Comparison of ENCODE assay signal across 5 cellular contexts in the genomic region with DNA sequence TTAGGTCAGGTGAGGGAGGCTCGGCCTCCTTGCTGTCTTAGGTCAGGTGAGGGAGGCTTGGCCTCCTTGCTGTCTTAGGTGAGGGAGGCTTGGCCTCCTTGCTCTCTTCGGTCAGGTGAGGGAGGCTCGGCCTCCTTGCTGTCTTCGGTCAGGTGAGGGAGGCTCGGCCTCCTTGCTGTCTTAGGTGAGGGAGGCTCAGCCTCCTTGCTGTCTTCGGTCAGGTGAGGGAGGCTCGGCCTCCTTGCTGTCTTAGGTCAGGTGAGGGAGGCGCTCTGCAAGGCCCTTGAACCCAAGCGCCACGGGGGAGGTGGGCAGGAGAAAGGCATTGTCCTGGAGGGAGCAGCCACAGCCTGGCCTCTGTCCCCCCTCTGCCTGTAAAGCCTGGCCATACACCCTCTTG. TPM values are rescaled to one million over a fixed set of nuclear protein-coding genes. Genes with fewer than 3 reads are reported as not detected.
DNase-seq lines count a peak whose midpoint lies in the region; ATAC-seq and TF ChIP-seq lines count a peak whose summit lies in the region.
"Not testable (repeated sequence)": the region's sequence is repeated elsewhere in the genome, so short reads cannot be mapped to it uniquely, and the experiment has no call there.

No MANE protein-coding gene starts in this region.

- ATAC-seq in GM23338, upper lobe of right lung: not testable (repeated sequence)

- H3K4me1 ChIP-seq in GM23338 (ENCODE audit: insufficient read depth) (peaks cover 13% of the 10 kb centered on the region), NT2/D1 (ENCODE audit: insufficient read depth, insufficient read length) (peaks cover 17% of the 10 kb centered on the region), cardiac muscle cell (ENCODE audit: low read depth) (peaks cover 14% of the 10 kb centered on the region), mesendoderm (ENCODE audit: control insufficient read depth, low read depth, low read length) (peaks cover 15% of the 10 kb centered on the region), upper lobe of right lung (peaks cover 28% of the 10 kb centered on the region)

- H3K56ac ChIP-seq in mesendoderm (ENCODE audit: low read length) = peak overlapping the region; percentile 34

- H3K9ac ChIP-seq in NT2/D1 (ENCODE audit: insufficient read length, low read depth) = peak overlapping the region; percentile 16
- H3K9ac ChIP-seq in mesendoderm (ENCODE audit: low read length) = not testable (repeated sequence)

- H3K4me3 Mint-ChIP-seq in GM23338 = not testable (repeated sequence)

- H2AFZ ChIP-seq in GM23338 = not testable (repeated sequence)

- peaks cover 89% of the 10 kb centered on the region for H3K79me2 ChIP-seq in GM23338 (replicated peaks; ENCODE audit: insufficient read depth)
- peaks cover 90% of the 10 kb centered on the region for H3K79me2 ChIP-seq in mesendoderm (ENCODE audit: control insufficient read depth, insufficient read depth, low read length)

- not testable (repeated sequence) for H2BK5ac ChIP-seq in mesendoderm (ENCODE audit: low read length)

- H3K4me2 ChIP-seq in GM23338; mesendoderm (ENCODE audit: low read length): not testable (repeated sequence)

- not testable (repeated sequence) for H3K9me2 ChIP-seq in GM23338 (ENCODE audit: insufficient read depth)

- H3K18ac ChIP-seq in mesendoderm (ENCODE audit: low read length) = not testable (repeated sequence)

- intact Hi-C loops in upper lobe of right lung (cut with DNase I) = not testable (repeated sequence)

- H3K27ac ChIP-seq in GM23338 (ENCODE audit: low read depth) = peak overlapping the region; percentile 3; the same call in 1 of the 2 replicates
- peak overlapping the region; percentile 54 for H3K27ac ChIP-seq in cardiac muscle cell
- H3K27ac ChIP-seq in mesendoderm (ENCODE audit: low read depth, low read length) = not testable (repeated sequence)
- H3K27ac ChIP-seq in upper lobe of right lung = peak overlapping the region; percentile 55

- H3K9me3 Mint-ChIP-seq in GM23338 = not testable (repeated sequence)

- not testable (repeated sequence) for H2BK120ac ChIP-seq in mesendoderm (ENCODE audit: low read depth, low read length)

- H3K79me1 ChIP-seq in mesendoderm (ENCODE audit: low read length) = peaks cover 42% of the 10 kb centered on the region

- WGBS in mesendoderm (ENCODE audit: extremely low coverage, insufficient coverage, low lambda C conversion rate) = no CpG with 5 or more reads among the region's 10 CpGs

- not testable (repeated sequence) for H2BK15ac ChIP-seq in mesendoderm (replicated peaks; ENCODE audit: low read depth)

- H3K27me3 ChIP-seq in GM23338 (ENCODE audit: insufficient read depth); cardiac muscle cell; mesendoderm (ENCODE audit: insufficient read depth, low read length, poor library complexity); upper lobe of right lung: not testable (repeated sequence)
- peaks cover 11% of the 10 kb centered on the region for H3K27me3 ChIP-seq in NT2/D1 (ENCODE audit: insufficient read depth, insufficient read length)

- H3K36me3 Mint-ChIP-seq in GM23338 (ENCODE audit: low read depth) = peaks cover 40% of the 10 kb centered on the region

- H3K4ac ChIP-seq in mesendoderm (ENCODE audit: low read depth, low read length) = not testable (repeated sequence)

- not testable (repeated sequence) for H3K4me3 ChIP-seq in GM23338; NT2/D1 (ENCODE audit: insufficient read length, low read depth); cardiac muscle cell; mesendoderm (ENCODE audit: low read length); upper lobe of right lung

- not testable (repeated sequence) for H3K27ac Mint-ChIP-seq in GM23338

- peaks cover 15% of the 10 kb centered on the region; the same call in 1 of the 2 replicates for H3K9me3 ChIP-seq in NT2/D1 (ENCODE audit: insufficient read depth, low read length)
- not testable (repeated sequence) for H3K9me3 ChIP-seq in cardiac muscle cell (ENCODE audit: low read depth); upper lobe of right lung

- not testable (repeated sequence) for DNase-seq in GM23338 (ENCODE audit: low spot score); NT2/D1 (ENCODE audit: low read depth, low spot score); cardiac muscle cell (ENCODE audit: low read depth in 1 of 2, low spot score in 1 of 2); mesendoderm; upper lobe of right lung

- H3F3A ChIP-seq in GM23338 (replicated peaks; ENCODE audit: low read depth) = not testable (repeated sequence)

- H4K20me1 ChIP-seq in GM23338 (replicated peaks; ENCODE audit: insufficient read depth) = peaks cover 28% of the 10 kb centered on the region

- not testable (repeated sequence) for H3K23ac ChIP-seq in mesendoderm (ENCODE audit: low read length)

- peaks cover 23% of the 10 kb centered on the region for H3K27me3 Mint-ChIP-seq in GM23338 (ENCODE audit: insufficient read depth, low read depth, poor library complexity)

- H4K8ac ChIP-seq in mesendoderm (ENCODE audit: low read depth, low read length) = not testable (repeated sequence)

- H3K36me3 ChIP-seq in GM23338 (ENCODE audit: insufficient read depth); cardiac muscle cell; mesendoderm (ENCODE audit: control insufficient read depth, insufficient read depth, low read length); upper lobe of right lung: not testable (repeated sequence)
- peaks cover 60% of the 10 kb centered on the region for H3K36me3 ChIP-seq in NT2/D1 (ENCODE audit: insufficient read depth, insufficient read length, low read length)

- H2AK5ac ChIP-seq in mesendoderm (ENCODE audit: low read length) = not testable (repeated sequence)

- not testable (repeated sequence) for H4K5ac ChIP-seq in mesendoderm (ENCODE audit: low read length)

- peaks cover 47% of the 10 kb centered on the region for H3K4me1 Mint-ChIP-seq in GM23338

- not testable (repeated sequence) for TF ChIP-seq CTCF in GM23338 (conservative IDR thresholded peaks at IDR 0.05; ENCODE audit: low read depth in 2 of 2); cardiac muscle cell (IDR thresholded peaks at IDR 0.05; ENCODE audit: low read depth, low read length); upper lobe of right lung (IDR thresholded peaks at IDR 0.05)

RNA-seq across cellular contexts. Expression of gene SS18L1, which starts 4.8 kb away (rescaled TPM):
- 24.6 and 32.6 TPM in 2 replicates for total RNA-seq in GM23338 (2014; rRNA removed; shearing (Covaris generic))
- polyA plus RNA-seq in GM23338 (2016; fragmentation: Nextera tagmentation; extraction: Ambion mirVana) (6.5 and 7.3 TPM in 2 replicates), cardiac muscle cell (2.5 and 3.2 TPM in 2 replicates)
- total RNA-seq in cardiac muscle cell (25.7 and 38.7 TPM in 2 replicates), upper lobe of right lung (12.6 TPM)
- 7.7 TPM for polyA plus RNA-seq in mesendoderm (2013, experiment 1 of 2)
- polyA plus RNA-seq in mesendoderm (2013, experiment 2 of 2) = 7.7 TPM

RNA-seq across cellular contexts. Expression of gene PSMA7, which starts 5.2 kb away (rescaled TPM):
- 357 and 427 TPM in 2 replicates for total RNA-seq in GM23338 (2014; rRNA removed; shearing (Covaris generic))
- polyA plus RNA-seq in GM23338 (2016; fragmentation: Nextera tagmentation; extraction: Ambion mirVana) (610 and 628 TPM in 2 replicates), cardiac muscle cell (386 and 505 TPM in 2 replicates)
- total RNA-seq in cardiac muscle cell (333 and 442 TPM in 2 replicates), upper lobe of right lung (209 TPM)
- 431 TPM for polyA plus RNA-seq in mesendoderm (2013, experiment 1 of 2)
- polyA plus RNA-seq in mesendoderm (2013, experiment 2 of 2) = 443 TPM

RNA-seq across cellular contexts. Expression of gene LSM14B, which starts 26.1 kb away (rescaled TPM):
- 46.3 and 55.7 TPM in 2 replicates for total RNA-seq in GM23338 (2014; rRNA removed; shearing (Covaris generic))
- polyA plus RNA-seq in GM23338 (2016; fragmentation: Nextera tagmentation; extraction: Ambion mirVana) (9.6 and 12.1 TPM in 2 replicates), cardiac muscle cell (6.5 and 7.5 TPM in 2 replicates)
- total RNA-seq in cardiac muscle cell (63.3 and 71.8 TPM in 2 replicates), upper lobe of right lung (35.1 TPM)
- polyA plus RNA-seq in mesendoderm (2013, experiment 1 of 2) = 37.1 TPM
- polyA plus RNA-seq in mesendoderm (2013, experiment 2 of 2) = 39.0 TPM

RNA-seq across cellular contexts. Expression of gene MTG2, which starts 34.4 kb away (rescaled TPM):
- 11.3 and 13.6 TPM in 2 replicates for total RNA-seq in GM23338 (2014; rRNA removed; shearing (Covaris generic))
- 11.7 and 15.4 TPM in 2 replicates for polyA plus RNA-seq in GM23338 (2016; fragmentation: Nextera tagmentation; extraction: Ambion mirVana)
- total RNA-seq in cardiac muscle cell = 23.4 and 32.9 TPM in 2 replicates
- polyA plus RNA-seq in cardiac muscle cell = 20.4 and 27.8 TPM in 2 replicates
- 19.6 TPM for polyA plus RNA-seq in mesendoderm (2013, experiment 1 of 2)
- polyA plus RNA-seq in mesendoderm (2013, experiment 2 of 2) = 18.5 TPM
- 26.5 TPM for total RNA-seq in upper lobe of right lung
